Comparison of ENCODE assay signal across 9 cellular contexts in the genomic region with DNA sequence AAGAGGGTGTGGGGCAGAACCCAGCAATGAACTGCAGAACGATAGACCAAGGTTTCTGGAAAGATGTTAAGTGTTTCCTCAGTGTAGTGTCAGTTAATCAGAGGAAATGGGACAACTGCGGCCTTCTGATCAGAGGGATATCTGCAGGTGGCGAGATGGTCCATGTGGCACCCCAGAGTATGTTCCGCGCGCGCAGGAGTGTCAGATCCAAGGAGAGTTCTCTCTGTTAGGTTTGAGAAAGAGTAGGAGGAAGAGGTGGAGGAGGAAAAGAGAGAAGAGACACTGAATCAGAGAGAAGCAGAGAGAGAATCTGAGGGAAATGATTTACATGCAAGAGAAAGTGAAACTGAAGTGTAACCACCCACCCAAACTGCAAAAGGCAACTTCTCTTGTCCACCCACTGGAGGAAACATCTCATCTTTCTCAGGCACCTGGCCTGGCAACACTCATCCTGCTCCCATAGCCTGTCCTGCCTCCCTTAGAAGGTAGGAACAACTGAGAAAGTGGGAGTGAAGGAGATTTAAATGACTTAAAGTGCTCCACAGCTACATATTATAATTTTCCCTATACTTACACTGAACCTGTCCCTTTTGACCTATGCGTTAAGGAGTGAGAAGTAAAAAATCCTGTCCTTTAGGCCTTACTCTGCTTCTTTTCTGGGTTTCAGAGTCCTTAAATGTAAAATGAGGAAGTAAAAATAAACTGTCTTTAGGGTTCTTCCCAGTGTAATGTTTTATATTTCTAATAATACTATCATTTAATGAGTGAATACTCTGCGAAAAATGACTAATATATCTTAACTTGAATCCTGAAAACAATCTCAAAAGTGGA. TPM values are rescaled to one million over a fixed set of nuclear protein-coding genes. Genes with fewer than 3 reads are reported as not detected.
DNase-seq lines count a peak whose midpoint lies in the region; ATAC-seq and TF ChIP-seq lines count a peak whose summit lies in the region.
"Had no signal": no experiment of that assay in that cellular context is flagged by ENCODE, and none has a peak within 500 bp of the region (broad histone marks: within the 10 kb centered on the region; RNA-seq: fewer than 3 reads in every experiment).

No MANE protein-coding gene starts in this region.

- no peaks in the 10 kb centered on the region for H3K79me2 ChIP-seq in hepatocyte

- TF ChIP-seq POLR2A in spleen (IDR thresholded peaks at IDR 0.05) = no peak

- TF ChIP-seq CTCF in activated B cell treated with CpG ODN at 0.5 μM for 24 hours (IDR thresholded peaks at IDR 0.05) (no peak), spleen (IDR thresholded peaks at IDR 0.05 in 8 of 11, conservative IDR thresholded peaks at IDR 0.05 in 3 of 11) (peak in 2 of 11 experiments; percentile 8 to 9), hepatocyte (IDR thresholded peaks at IDR 0.05; ENCODE audit: poor library complexity) (no peak)

- intact Hi-C loops in activated B cell treated with CpG ODN at 0.5 μM for 24 hours (cut with micrococcal nuclease) = loop anchor here (1.0 to 5.0 kb wide), 4 partner anchors 137 to 666 kb away; partner anchors contain the start of gene MUCL1
- intact Hi-C loops in spleen (cut with DNase I; ENCODE audit: low total_unique reads) = no loop called here

- no peaks in the 10 kb centered on the region for H3K9me3 Mint-ChIP-seq in activated B cell treated with CpG ODN at 0.5 μM for 24 hours

- H3K4me3 Mint-ChIP-seq in activated B cell treated with CpG ODN at 0.5 μM for 24 hours = peak overlapping the region; percentile 86

- POLR2A ChIA-PET in activated B cell treated with CpG ODN at 0.5 μM for 24 hours (lab: Charles Lee) = interaction anchor here (1.0 to 2.5 kb wide), 3 partner anchors 7 to 666 kb away, joined by 3 to 23 read pairs (median 10); partner anchors contain the start of gene TESPA1

- H3K4me1 ChIP-seq in spleen = peaks cover 6 to 64% (median 21%) of the 10 kb centered on the region in 6 donors
- H3K4me1 ChIP-seq in hepatocyte (ENCODE audit: insufficient read depth) = no peaks in the 10 kb centered on the region

- peak; percentile 69 for ATAC-seq in HG03066 (IDR thresholded peaks at IDR 0.05; ENCODE audit: low read depth, unreplicated experiment)
- peak; percentile 73 for ATAC-seq in activated B cell treated with CpG ODN at 0.5 μM for 24 hours (ENCODE audit: low read depth)

- H3K36me3 ChIP-seq in spleen = no peaks in the 10 kb centered on the region
- H3K36me3 ChIP-seq in hepatocyte (replicated peaks; ENCODE audit: insufficient read depth, low read depth) = no peaks in the 10 kb centered on the region

- H3K4me1 Mint-ChIP-seq in activated B cell treated with CpG ODN at 0.5 μM for 24 hours = peaks cover 54% of the 10 kb centered on the region

- no peaks in the 10 kb centered on the region for H4K20me1 ChIP-seq in hepatocyte (ENCODE audit: insufficient read depth, poor library complexity, severe bottlenecking)

- H3K27ac ChIP-seq in spleen (peak overlapping the region; percentile 59 to 83 (median 76)), hepatocyte (no peak overlapping the region)
- H3K27ac ChIP-seq: 22Rv1 had no signal

- peak overlapping the region; percentile 100 for H3K27ac Mint-ChIP-seq in activated B cell treated with CpG ODN at 0.5 μM for 24 hours

- 63 to 69% (median 67%) methylated on average over 9 of the region's 9 CpGs for WGBS in spleen, 5 donors
- WGBS in hepatocyte (ENCODE audit: low lambda C conversion rate, missing lambda C conversion rate) = 93% methylated on average over 9 of the region's 9 CpGs

- H3K4me3 ChIP-seq in spleen (peak overlapping the region in 1 of 8 donors; percentile 44), hepatocyte (no peak overlapping the region)

- no peaks in the 10 kb centered on the region for H3K27me3 Mint-ChIP-seq in activated B cell treated with CpG ODN at 0.5 μM for 24 hours

- DNase-seq in SIG-M5 treated with dmso at 0.1 percent for 504 hours (lab: John Stamatoyannopoulos, UW; ENCODE audit: unreplicated experiment) = peak; percentile 44
- DNase-seq in SIG-M5 (lab: John Stamatoyannopoulos, UW) = no peak
- peak; percentile 27 for DNase-seq in activated B cell treated with CpG ODN at 0.5 μM for 24 hours
- DNase-seq in spleen = no peak
- DNase-seq in NCI-H226 = no peak
- no peak for DNase-seq in hepatocyte (ENCODE audit: low spot score)
- no peak for DNase-seq in NCI-H748 treated with DMSO at 0.1 percent for 48 hours (lab: John Stamatoyannopoulos, UW)

- no peaks in the 10 kb centered on the region for H3K9me2 ChIP-seq in hepatocyte (replicated peaks; ENCODE audit: insufficient read depth)

- H3K4me2 ChIP-seq in hepatocyte = no peak overlapping the region

- no peak overlapping the region for H2AFZ ChIP-seq in hepatocyte

- CTCF ChIA-PET in activated B cell treated with CpG ODN at 0.5 μM for 24 hours (lab: Charles Lee) = interaction anchor here (1.8 to 8.6 kb wide), 3 partner anchors 10 to 81 kb away, joined by 11 to 425 read pairs (median 12); no protein-coding TSS in a partner anchor

- H3K36me3 Mint-ChIP-seq in activated B cell treated with CpG ODN at 0.5 μM for 24 hours (ENCODE audit: low read depth) = no peaks in the 10 kb centered on the region

- H3K9me3 ChIP-seq in spleen (no peaks in the 10 kb centered on the region), hepatocyte (ENCODE audit: low read depth) (no peaks in the 10 kb centered on the region)

- H3K27me3 ChIP-seq in spleen (replicated peaks in 1 of 7) = no peaks in the 10 kb centered on the region
- H3K27me3 ChIP-seq in hepatocyte = peaks cover 8% of the 10 kb centered on the region

RNA-seq across cellular contexts. Expression of gene TESPA1, which starts 6.8 kb away (rescaled TPM):
- total RNA-seq in activated B cell treated with CpG ODN at 0.5 μM for 24 hours (31.5 and 35.5 TPM in 2 replicates), spleen (10 to 100 TPM in 6 of 7 donors, 1 to 10 TPM in 1; 9.3 to 16.8 (median 13.8) TPM), hepatocyte (not detected in 2 replicates)
- polyA plus RNA-seq in spleen (10 to 100 TPM in 1 of 3 donors, 1 to 10 TPM in 2; 7.3 to 10.4 (median 7.7) TPM), hepatocyte (not detected in 2 replicates)

RNA-seq across cellular contexts. Expression of gene NEUROD4, which starts 28.4 kb away (rescaled TPM):
- total RNA-seq in activated B cell treated with CpG ODN at 0.5 μM for 24 hours = not detected in 2 replicates
- total RNA-seq in spleen = not detected
- polyA plus RNA-seq in spleen = not detected
- not detected in 2 replicates for total RNA-seq in hepatocyte
- polyA plus RNA-seq in hepatocyte = not detected in 2 replicates

Comparison
In these comparisons a context has a peak if more than half of its experiments do, and no peak if none do; other contexts are left out.
1. DNase-seq: peak in SIG-M5 treated with dmso at 0.1 percent for 504 hours (single experiment) and activated B cell treated with CpG ODN at 0.5 μM for 24 hours (single experiment); none in SIG-M5 (single experiment), spleen (single experiment), NCI-H226 (single experiment), hepatocyte (single experiment) and NCI-H748 treated with DMSO at 0.1 percent for 48 hours (single experiment).
2. RNA of gene TESPA1, which starts 6.8 kb away (total RNA-seq): 31.5 to 35.5 TPM in activated B cell treated with CpG ODN at 0.5 μM for 24 hours and 9.3 to 16.8 TPM in spleen; not detected in hepatocyte; every median in the first group is over 10 times any median in the second.